ENCODE assay signal across 1 cellular context in the genomic region with DNA sequence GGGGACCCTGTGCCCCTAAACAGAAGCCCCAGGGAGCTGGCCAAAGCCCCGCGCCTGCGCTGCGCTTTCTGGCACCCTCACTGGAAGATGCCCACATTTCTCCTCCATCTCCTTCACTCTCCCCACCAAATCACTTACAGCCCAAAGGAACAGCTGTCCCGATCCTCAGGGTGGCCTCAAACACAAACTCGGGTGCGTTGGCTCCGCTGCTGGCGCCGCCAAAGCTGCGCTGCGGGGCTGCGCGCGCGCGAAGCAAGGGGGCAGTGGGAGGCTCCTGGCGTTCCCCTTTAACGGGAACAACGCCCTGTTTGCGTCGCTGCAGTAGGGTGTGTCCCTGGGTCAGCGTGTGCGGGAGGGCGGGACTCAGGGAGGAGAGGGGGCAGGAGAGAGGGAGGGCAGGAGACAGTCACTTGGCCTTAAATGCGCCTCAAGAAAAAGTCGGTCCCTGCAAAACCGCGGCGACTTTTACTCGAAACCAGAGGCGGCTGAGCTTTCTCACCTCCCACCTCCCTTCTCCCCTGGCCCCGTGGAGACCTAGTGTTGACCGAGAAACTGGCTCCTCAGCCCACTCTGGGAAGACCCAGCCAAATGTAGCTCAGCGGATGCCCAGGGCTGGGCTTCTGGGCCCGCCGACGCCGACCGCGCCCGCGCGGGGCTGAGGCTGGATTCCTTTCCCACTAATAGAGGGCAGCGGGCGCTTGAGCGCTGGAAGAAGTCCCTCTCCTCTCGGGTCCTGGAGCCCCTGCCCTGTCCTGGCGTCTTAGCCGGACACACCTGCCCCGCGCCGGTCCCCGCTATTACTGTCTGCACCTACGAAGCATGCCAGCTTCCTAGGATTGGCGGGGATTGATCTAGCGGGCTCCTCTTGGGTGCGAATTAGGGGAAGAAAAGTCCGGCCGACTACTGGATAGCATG.
TF ChIP-seq lines count a peak whose summit lies in the region.

No MANE protein-coding gene starts in this region.

TF ChIP-seq in K562, 482 proteins besides CTCF, POLR2A, EP300 and RAD21 (continued from another document):
- peak; percentile 53; the same call in 1 of the 2 replicates for TF ChIP-seq MGA (IDR thresholded peaks at IDR 0.05)
- TF ChIP-seq ZBTB34 (CRISPR knock-in tag; IDR thresholded peaks at IDR 0.05) = no peak
- 0 out of 2 replicates have a peak, but pooled peaks have one; percentile 41 for TF ChIP-seq CREM (IDR thresholded peaks at IDR 0.05; ENCODE audit: low read depth)
- TF ChIP-seq MITF (IDR thresholded peaks at IDR 0.05) = no peak
- no peak for TF ChIP-seq NR1H2 (CRISPR knock-in tag; IDR thresholded peaks at IDR 0.05)
- no peak for TF ChIP-seq GATA2 (CRISPR knock-in tag; IDR thresholded peaks at IDR 0.05)
- TF ChIP-seq GMEB1 (CRISPR knock-in tag; IDR thresholded peaks at IDR 0.05) = 0 out of 2 replicates have a peak, but pooled peaks have one; percentile 18
- TF ChIP-seq ZNF445 (CRISPR knock-in tag; IDR thresholded peaks at IDR 0.05; ENCODE audit: low read depth) = no peak
- TF ChIP-seq, protein P1, sequence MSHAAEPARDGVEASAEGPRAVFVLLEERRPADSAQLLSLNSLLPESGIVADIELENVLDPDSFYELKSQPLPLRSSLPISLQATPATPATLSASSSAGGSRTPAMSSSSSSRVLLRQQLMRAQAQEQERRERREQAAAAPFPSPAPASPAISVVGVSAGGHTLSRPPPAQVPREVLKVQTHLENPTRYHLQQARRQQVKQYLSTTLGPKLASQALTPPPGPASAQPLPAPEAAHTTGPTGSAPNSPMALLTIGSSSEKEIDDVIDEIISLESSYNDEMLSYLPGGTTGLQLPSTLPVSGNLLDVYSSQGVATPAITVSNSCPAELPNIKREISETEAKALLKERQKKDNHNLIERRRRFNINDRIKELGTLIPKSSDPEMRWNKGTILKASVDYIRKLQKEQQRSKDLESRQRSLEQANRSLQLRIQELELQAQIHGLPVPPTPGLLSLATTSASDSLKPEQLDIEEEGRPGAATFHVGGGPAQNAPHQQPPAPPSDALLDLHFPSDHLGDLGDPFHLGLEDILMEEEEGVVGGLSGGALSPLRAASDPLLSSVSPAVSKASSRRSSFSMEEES (CRISPR knock-in tag; IDR thresholded peaks at IDR 0.05) = no peak
- no peak for TF ChIP-seq ZNF589 (CRISPR knock-in tag; IDR thresholded peaks at IDR 0.05; ENCODE audit: low read depth)
- TF ChIP-seq, protein P2, sequence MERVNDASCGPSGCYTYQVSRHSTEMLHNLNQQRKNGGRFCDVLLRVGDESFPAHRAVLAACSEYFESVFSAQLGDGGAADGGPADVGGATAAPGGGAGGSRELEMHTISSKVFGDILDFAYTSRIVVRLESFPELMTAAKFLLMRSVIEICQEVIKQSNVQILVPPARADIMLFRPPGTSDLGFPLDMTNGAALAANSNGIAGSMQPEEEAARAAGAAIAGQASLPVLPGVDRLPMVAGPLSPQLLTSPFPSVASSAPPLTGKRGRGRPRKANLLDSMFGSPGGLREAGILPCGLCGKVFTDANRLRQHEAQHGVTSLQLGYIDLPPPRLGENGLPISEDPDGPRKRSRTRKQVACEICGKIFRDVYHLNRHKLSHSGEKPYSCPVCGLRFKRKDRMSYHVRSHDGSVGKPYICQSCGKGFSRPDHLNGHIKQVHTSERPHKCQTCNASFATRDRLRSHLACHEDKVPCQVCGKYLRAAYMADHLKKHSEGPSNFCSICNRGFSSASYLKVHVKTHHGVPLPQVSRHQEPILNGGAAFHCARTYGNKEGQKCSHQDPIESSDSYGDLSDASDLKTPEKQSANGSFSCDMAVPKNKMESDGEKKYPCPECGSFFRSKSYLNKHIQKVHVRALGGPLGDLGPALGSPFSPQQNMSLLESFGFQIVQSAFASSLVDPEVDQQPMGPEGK (CRISPR knock-in tag; IDR thresholded peaks at IDR 0.05; ENCODE audit: borderline replicate concordance) = no peak
- no peak for TF ChIP-seq NFIX (CRISPR knock-in tag; IDR thresholded peaks at IDR 0.05; ENCODE audit: low read depth)
